14 cellular contexts compared by ENCODE assay signal in the genomic region with DNA sequence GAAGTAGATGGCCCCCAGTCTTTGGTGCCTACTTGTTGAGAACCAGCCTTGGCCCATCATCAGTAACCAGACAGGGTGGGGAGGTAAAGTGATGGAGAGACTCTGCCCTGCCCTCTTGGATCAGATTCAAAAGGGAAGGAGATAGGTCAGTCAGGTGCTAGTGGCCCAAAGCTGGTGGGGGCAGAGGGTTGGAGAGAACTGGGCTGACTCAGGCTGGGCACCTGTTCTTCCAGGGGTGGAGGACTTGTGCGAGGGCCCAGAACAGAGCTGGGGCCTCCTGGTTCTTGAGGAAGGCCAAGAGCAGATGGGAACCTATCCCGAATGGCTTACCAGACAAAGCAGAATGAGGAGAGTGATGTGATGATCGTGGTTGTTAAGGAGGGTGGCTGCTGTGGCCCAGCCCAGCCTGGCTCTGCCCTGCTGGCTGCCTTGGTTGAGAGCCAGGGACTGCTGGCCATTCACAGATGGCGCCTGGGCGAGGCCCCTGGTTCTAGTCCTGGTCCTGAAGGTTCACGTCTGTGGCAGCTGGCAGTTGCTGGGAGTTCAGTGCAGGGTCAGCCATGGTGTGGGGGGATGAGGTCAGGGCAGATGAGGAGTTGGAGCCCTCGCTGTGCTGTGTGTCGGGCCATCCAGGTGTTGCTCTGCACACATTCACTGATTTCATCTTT.
"Had no signal": no experiment of that assay in that cellular context is flagged by ENCODE, and none has a peak within 500 bp of the region (broad histone marks: within the 10 kb centered on the region; RNA-seq: fewer than 3 reads in every experiment).

No MANE protein-coding gene starts in this region.

- H3K9me3 ChIP-seq: ovary, thyroid gland, vagina had no signal

- H3K27me3 ChIP-seq: hepatocyte, ovary, thyroid gland, vagina had no signal

- H3K9me3 Mint-ChIP-seq: activated CD4-positive, alpha-beta memory T cell treated with anti-CD3 and anti-CD28 coated beads for 36 hours; activated naive CD8-positive, alpha-beta T cell treated with anti-CD3 and anti-CD28 coated beads, Interleukin-2, amount 50 U/mL, for 24 hours; activated T-cell treated with anti-CD3 and anti-CD28 coated beads, Interleukin-2, amount 50 U/mL, for 72 hours; effector memory CD8-positive, alpha-beta T cell; neural crest cell; T-helper 2 cell treated with Interferon-gamma antibody and Interleukin-4, amounts not matched to agents 5 μg/mL and 100 μg/mL, for 36 hours had no signal

- ATAC-seq: activated naive CD8-positive, alpha-beta T cell treated with anti-CD3 and anti-CD28 coated beads, Interleukin-2, amount 50 U/mL, for 24 hours; activated T-cell treated with anti-CD3 and anti-CD28 coated beads, Interleukin-2, amount 50 U/mL, for 72 hours; effector memory CD8-positive, alpha-beta T cell had no signal

- H3K36me3 Mint-ChIP-seq: activated CD4-positive, alpha-beta memory T cell treated with anti-CD3 and anti-CD28 coated beads for 36 hours had no signal

- H3K27me3 Mint-ChIP-seq: activated naive CD8-positive, alpha-beta T cell treated with anti-CD3 and anti-CD28 coated beads, Interleukin-2, amount 50 U/mL, for 24 hours had no signal

- H3K4me2 ChIP-seq: hepatocyte had no signal

- H3K4me3 Mint-ChIP-seq: activated CD4-positive, alpha-beta memory T cell treated with anti-CD3 and anti-CD28 coated beads for 36 hours; activated naive CD8-positive, alpha-beta T cell treated with anti-CD3 and anti-CD28 coated beads, Interleukin-2, amount 50 U/mL, for 24 hours; activated T-cell treated with anti-CD3 and anti-CD28 coated beads, Interleukin-2, amount 50 U/mL, for 72 hours; effector memory CD8-positive, alpha-beta T cell; neural crest cell; T-helper 2 cell treated with Interferon-gamma antibody and Interleukin-4, amounts not matched to agents 5 μg/mL and 100 μg/mL, for 36 hours had no signal

- H3K36me3 ChIP-seq: ovary, thyroid gland, vagina had no signal

- H2AFZ ChIP-seq: hepatocyte had no signal

- DNase-seq: activated CD4-positive, alpha-beta memory T cell treated with anti-CD3 and anti-CD28 coated beads for 36 hours; activated CD4-positive, alpha-beta T cell treated with anti-CD3 and anti-CD28 coated beads for 1 hour; activated naive CD8-positive, alpha-beta T cell treated with anti-CD3 and anti-CD28 coated beads, Interleukin-2, amount 50 U/mL, for 24 hours; activated T-cell treated with anti-CD3 and anti-CD28 coated beads, Interleukin-2, amount 50 U/mL, for 72 hours; cortex of kidney; effector memory CD8-positive, alpha-beta T cell; mesendoderm; ovary; stimulated activated CD4-positive, alpha-beta T cell treated with anti-CD3 and anti-CD28 coated beads, Interleukin-4, amount 100 ng/mL, for 1 hour had no signal

- H3K27ac Mint-ChIP-seq: activated CD4-positive, alpha-beta memory T cell treated with anti-CD3 and anti-CD28 coated beads for 36 hours; activated naive CD8-positive, alpha-beta T cell treated with anti-CD3 and anti-CD28 coated beads, Interleukin-2, amount 50 U/mL, for 24 hours; activated T-cell treated with anti-CD3 and anti-CD28 coated beads, Interleukin-2, amount 50 U/mL, for 72 hours; T-helper 2 cell treated with Interferon-gamma antibody and Interleukin-4, amounts not matched to agents 5 μg/mL and 100 μg/mL, for 36 hours had no signal

- H3K79me2 ChIP-seq: hepatocyte had no signal

- H3K27ac ChIP-seq: hepatocyte, ovary, vagina had no signal

- H3K4me3 ChIP-seq: hepatocyte, ovary, thyroid gland, vagina had no signal
